16 cellular contexts compared by ENCODE assay signal in genomic region chr7:54292171-54292925, GRCh38.
DNase-seq lines count a peak whose midpoint lies in the region; ATAC-seq and TF ChIP-seq lines count a peak whose summit lies in the region.
"Had no signal": no experiment of that assay in that cellular context is flagged by ENCODE, and none has a peak within 500 bp of the region (broad histone marks: within the 10 kb centered on the region; RNA-seq: fewer than 3 reads in every experiment).

No MANE protein-coding gene starts in this region.

- TF ChIP-seq RAD21 in neural cell (conservative IDR thresholded peaks at IDR 0.05) = peak; percentile 62

- H4K20me1 ChIP-seq in GM23338 (replicated peaks; ENCODE audit: insufficient read depth) (no peaks in the 10 kb centered on the region), neural cell (ENCODE audit: insufficient read depth) (no peaks in the 10 kb centered on the region)

- H3K36me3 ChIP-seq in GM23338 (ENCODE audit: insufficient read depth) (peaks cover 4% of the 10 kb centered on the region; the same call in 1 of the 2 replicates), neural cell (ENCODE audit: insufficient read depth, low read length) (no peaks in the 10 kb centered on the region)

- H3K4me1 Mint-ChIP-seq in GM23338 = peaks cover 13% of the 10 kb centered on the region
- H3K4me1 Mint-ChIP-seq: IgD-negative memory B cell had no signal

- peaks cover 6% of the 10 kb centered on the region; the same call in 1 of the 2 replicates for H3K4me1 ChIP-seq in GM23338 (ENCODE audit: insufficient read depth)
- H3K4me1 ChIP-seq: Caco-2 had no signal

- peak; percentile 79 for TF ChIP-seq EP300 in neural cell (conservative IDR thresholded peaks at IDR 0.05; ENCODE audit: poor library complexity, severe bottlenecking)

- DNase-seq in GM23338 (ENCODE audit: low spot score) (peak; percentile 87), RPMI7951 (ENCODE audit: low read depth) (peak; percentile 18), iPS DF 4.7 (ENCODE audit: extremely low read depth, low spot score) (peak; percentile 68), NCI-H2227 (lab: John Stamatoyannopoulos, UW; ENCODE audit: unreplicated experiment) (no peak), SHP77 (lab: John Stamatoyannopoulos, UW) (no peak)
- DNase-seq: Caco-2, NCI-H1436 treated with DMSO at 0.1 percent for 48 hours, NCI-H2081 treated with DMSO at 0.1 percent for 48 hours, NCI-H69 had no signal

- ATAC-seq in GM23338 (peak; percentile 100), HG02885 (IDR thresholded peaks at IDR 0.05; ENCODE audit: poor library complexity, unreplicated experiment) (no peak), GM21367 (IDR thresholded peaks at IDR 0.05; ENCODE audit: unreplicated experiment) (no peak)
- ATAC-seq: Right ventricle myocardium inferior, SK-N-SH treated with all-trans-retinoic acid at 6 μM for 48 hours had no signal

- H3F3A ChIP-seq in GM23338 (replicated peaks; ENCODE audit: low read depth) = no peaks in the 10 kb centered on the region
- H3F3A ChIP-seq in neural cell (ENCODE audit: insufficient read depth, low read length, poor library complexity, severe bottlenecking) = peaks cover 5% of the 10 kb centered on the region

- H3K4me2 ChIP-seq in GM23338 = peak overlapping the region; percentile 30; the same call in 1 of the 2 replicates
- no peak overlapping the region for H3K4me2 ChIP-seq in neural cell (ENCODE audit: low read length)

- TF ChIP-seq CTCF in GM23338 (conservative IDR thresholded peaks at IDR 0.05; ENCODE audit: low read depth in 2 of 2) = peak in 1 of 2 experiments; percentile 33; a peak in 2 of 4 replicates
- TF ChIP-seq CTCF in neural cell (IDR thresholded peaks at IDR 0.05; ENCODE audit: poor library complexity, severe bottlenecking) = peak; percentile 51

- H3K27ac ChIP-seq in GM23338 (ENCODE audit: low read depth) (peak overlapping the region; percentile 59), neural cell (ENCODE audit: low read length) (no peak overlapping the region)
- H3K27ac ChIP-seq: C4-2B had no signal

- peak overlapping the region; percentile 5 for H3K9ac ChIP-seq in neural cell (ENCODE audit: low read length)

- H3K79me2 ChIP-seq in GM23338 (replicated peaks; ENCODE audit: insufficient read depth) (no peaks in the 10 kb centered on the region), neural cell (replicated peaks; ENCODE audit: insufficient read depth, low read length) (no peaks in the 10 kb centered on the region)

- peak overlapping the region; percentile 16; the same call in 1 of the 2 replicates for H2AFZ ChIP-seq in GM23338
- H2AFZ ChIP-seq in neural cell (ENCODE audit: low read depth, low read length) = no peak overlapping the region

- peaks cover 4% of the 10 kb centered on the region for H3K27me3 Mint-ChIP-seq in GM23338 (ENCODE audit: insufficient read depth, low read depth, poor library complexity)
- H3K27me3 Mint-ChIP-seq: IgD-negative memory B cell had no signal

- H3K9me2 ChIP-seq in GM23338 (ENCODE audit: insufficient read depth) (peaks cover 3% of the 10 kb centered on the region; the same call in 1 of the 2 replicates), neural cell (ENCODE audit: insufficient read depth, low read length) (no peaks in the 10 kb centered on the region)

- H3K9me3 Mint-ChIP-seq in GM23338 = peaks cover 17% of the 10 kb centered on the region

- H3K27ac Mint-ChIP-seq in GM23338 = peak overlapping the region; percentile 51; the same call in 1 of the 2 replicates
- H3K27ac Mint-ChIP-seq: IgD-negative memory B cell had no signal

- H3K4me3 ChIP-seq in GM23338 (no peak overlapping the region), neural cell (ENCODE audit: low read length) (peak overlapping the region; percentile 2)

- peaks cover 6% of the 10 kb centered on the region for H3K9me3 ChIP-seq in neural cell (ENCODE audit: low read length)
- H3K9me3 ChIP-seq: Caco-2 had no signal

- peaks cover 7% of the 10 kb centered on the region; the same call in 2 of the 3 replicates for H3K36me3 Mint-ChIP-seq in GM23338 (ENCODE audit: low read depth)
- H3K36me3 Mint-ChIP-seq: IgD-negative memory B cell had no signal

- H3K4me3 Mint-ChIP-seq in GM23338 = no peak overlapping the region
- H3K4me3 Mint-ChIP-seq: IgD-negative memory B cell had no signal

- H3K27me3 ChIP-seq in GM23338 (ENCODE audit: insufficient read depth) = no peaks in the 10 kb centered on the region
- H3K27me3 ChIP-seq in neural cell (ENCODE audit: insufficient read depth, low read depth, low read length) = no peaks in the 10 kb centered on the region

TF ChIP-seq in neural cell, 6 proteins besides CTCF, POLR2A, EP300 and RAD21:
- TF ChIP-seq EZH2 (IDR thresholded peaks at IDR 0.05; ENCODE audit: borderline replicate concordance, insufficient read depth, low read length, poor library complexity, severe bottlenecking) (no peak), SMC3 (conservative IDR thresholded peaks at IDR 0.05; ENCODE audit: poor library complexity) (peak; percentile 60), MXI1 (conservative IDR thresholded peaks at IDR 0.05; ENCODE audit: poor library complexity, severe bottlenecking) (no peak), REST (IDR thresholded peaks at IDR 0.05; ENCODE audit: borderline replicate concordance) (peak; percentile 43), POLR2AphosphoS5 (IDR thresholded peaks at IDR 0.05) (peak; percentile 60), TAF1 (IDR thresholded peaks at IDR 0.05; ENCODE audit: low read depth) (no peak)

Comparison
In these comparisons a context has a peak if more than half of its experiments do, and no peak if none do; other contexts are left out.
1. DNase-seq: peak in GM23338 (single experiment), RPMI7951 (single experiment) and iPS DF 4.7 (single experiment); none in NCI-H2227 (single experiment) and SHP77 (0 of 2).